In genomic region chr20:32626859-32627636, GRCh38 we compare ENCODE assay signal across 9 cellular contexts. TPM values are rescaled to one million over a fixed set of nuclear protein-coding genes. Genes with fewer than 3 reads are reported as not detected.
DNase-seq lines count a peak whose midpoint lies in the region; TF ChIP-seq lines count a peak whose summit lies in the region.
"Had no signal": no experiment of that assay in that cellular context is flagged by ENCODE, and none has a peak within 500 bp of the region (broad histone marks: within the 10 kb centered on the region; RNA-seq: fewer than 3 reads in every experiment).

No MANE protein-coding gene starts in this region.

- H3K4me1 Mint-ChIP-seq in activated naive CD8-positive, alpha-beta T cell treated with anti-CD3 and anti-CD28 coated beads for 36 hours: peaks cover 13% of the 10 kb centered on the region
- H3K4me1 Mint-ChIP-seq in nephron (peaks cover 38% of the 10 kb centered on the region), Caco-2 (ENCODE audit: low read depth, unreplicated experiment) (peaks cover 16% of the 10 kb centered on the region)

- peak overlapping the region; percentile 63 for H3K27ac Mint-ChIP-seq in activated naive CD8-positive, alpha-beta T cell treated with anti-CD3 and anti-CD28 coated beads for 36 hours
- H3K27ac Mint-ChIP-seq in nephron (peak overlapping the region; percentile 55 to 86 (median 63)), Caco-2 (ENCODE audit: unreplicated experiment) (no peak overlapping the region)

- H3K36me3 ChIP-seq in tibial nerve (no peaks in the 10 kb centered on the region), Caco-2 (ENCODE audit: control insufficient read depth, insufficient read depth, low read length) (no peaks in the 10 kb centered on the region)

- no peaks in the 10 kb centered on the region for H3K9me3 Mint-ChIP-seq in activated naive CD8-positive, alpha-beta T cell treated with anti-CD3 and anti-CD28 coated beads for 36 hours
- H3K9me3 Mint-ChIP-seq in nephron: no peaks in the 10 kb centered on the region
- no peaks in the 10 kb centered on the region for H3K9me3 Mint-ChIP-seq in Caco-2 (ENCODE audit: unreplicated experiment)

- WGBS in tibial nerve, 2 donors: 20 to 21% methylated on average over 9 to 24 of the region's 26 CpGs

- H3K4me1 ChIP-seq in tibial nerve (peaks cover 0 to 15% (median 12%) of the 10 kb centered on the region in 4 donors), Caco-2 (peaks cover 19% of the 10 kb centered on the region)

- TF ChIP-seq POLR2A in tibial nerve (IDR thresholded peaks at IDR 0.05): no peak

- H3K27me3 ChIP-seq in tibial nerve: peaks cover 0 to 38% of the 10 kb centered on the region in 2 donors
- no peaks in the 10 kb centered on the region for H3K27me3 ChIP-seq in Caco-2 (replicated peaks; ENCODE audit: control insufficient read depth, insufficient read depth, low read length)

- H3K9me3 ChIP-seq in tibial nerve (no peaks in the 10 kb centered on the region), Caco-2 (no peaks in the 10 kb centered on the region)

- TF ChIP-seq CTCF in nephron (IDR thresholded peaks at IDR 0.05; ENCODE audit: unreplicated experiment in 3 of 3) (no peak), tibial nerve (IDR thresholded peaks at IDR 0.05) (no peak), Caco-2 (IDR thresholded peaks at IDR 0.05; ENCODE audit: insufficient read depth in 1 of 2, low read depth in 1 of 2, low read length in 1 of 2, severe bottlenecking in 1 of 2, unreplicated experiment in 1 of 2) (no peak)

- CTCF ChIA-PET in Caco-2 (lab: Charles Lee): interaction anchor here (1.1 to 2.5 kb wide), 2 partner anchors 91 to 105 kb away, joined by 3 to 11 read pairs; no protein-coding TSS in a partner anchor

- TF ChIP-seq EP300 in tibial nerve (IDR thresholded peaks at IDR 0.05): no peak

- peak overlapping the region in 2 of 4 donors; percentile 2 to 7 for H3K4me3 ChIP-seq in tibial nerve
- H3K4me3 ChIP-seq in Caco-2 (ENCODE audit: low read depth, low read length): no peak overlapping the region

- intact Hi-C loops in Caco-2 (cut with micrococcal nuclease; ENCODE audit: unreplicated experiment): no loop called here

- POLR2A ChIA-PET in Caco-2 (lab: Charles Lee): no interaction called here

- H3K27me3 Mint-ChIP-seq in activated naive CD8-positive, alpha-beta T cell treated with anti-CD3 and anti-CD28 coated beads for 36 hours: no peaks in the 10 kb centered on the region
- H3K27me3 Mint-ChIP-seq in nephron (ENCODE audit: low read depth) (peaks cover 13% of the 10 kb centered on the region), Caco-2 (ENCODE audit: insufficient read depth, unreplicated experiment) (no peaks in the 10 kb centered on the region)

- DNase-seq in NCI-H2029 (lab: John Stamatoyannopoulos, UW) (peak; percentile 50), NCI-H2029 treated with DMSO at 0.1 percent for 48 hours (lab: John Stamatoyannopoulos, UW) (no peak), NCI-H1417 (lab: John Stamatoyannopoulos, UW) (peak; percentile 80 to 99 (median 98)), tibial nerve (ENCODE audit: low spot score in 2 of 2) (no peak), Caco-2 (no peak), kidney tubule cell (ENCODE audit: low spot score) (no peak)
- DNase-seq in activated naive CD8-positive, alpha-beta T cell treated with anti-CD3 and anti-CD28 coated beads for 36 hours: peak; percentile 17

- BruUV-seq in Caco-2 (replicated peaks; lab: Mats Ljungman, UMichigan): no TSS peak

- no peak overlapping the region for H3K27ac ChIP-seq in tibial nerve

- no peaks in the 10 kb centered on the region for H3K36me3 Mint-ChIP-seq in activated naive CD8-positive, alpha-beta T cell treated with anti-CD3 and anti-CD28 coated beads for 36 hours
- H3K36me3 Mint-ChIP-seq in nephron (ENCODE audit: low read depth): no peaks in the 10 kb centered on the region
- peaks cover 6% of the 10 kb centered on the region for H3K36me3 Mint-ChIP-seq in Caco-2 (ENCODE audit: insufficient read depth, unreplicated experiment)

- H3K4me3 Mint-ChIP-seq in activated naive CD8-positive, alpha-beta T cell treated with anti-CD3 and anti-CD28 coated beads for 36 hours: peak overlapping the region; percentile 45
- H3K4me3 Mint-ChIP-seq in nephron: peak overlapping the region in 1 of 3 experiments; percentile 23
- no peak overlapping the region for H3K4me3 Mint-ChIP-seq in Caco-2 (ENCODE audit: unreplicated experiment)

RNA-seq across cellular contexts. Expression of gene NOL4L, which starts 41.9 kb away (rescaled TPM):
- 10 to 100 TPM; 15.9 TPM for total RNA-seq in activated naive CD8-positive, alpha-beta T cell treated with anti-CD3 and anti-CD28 coated beads for 36 hours
- total RNA-seq in tibial nerve (10 to 100 TPM; 11.5 to 22.3 (median 19.9) TPM), Caco-2 (2022) (75.3 and 80.9 TPM in 2 replicates)

RNA-seq across cellular contexts. Expression of gene C20orf203, which starts 46.7 kb away (rescaled TPM):
- under 1 TPM in 1 of 2 experiments, not detected in 1; 0.04 TPM for total RNA-seq in activated naive CD8-positive, alpha-beta T cell treated with anti-CD3 and anti-CD28 coated beads for 36 hours
- under 1 TPM in 3 of 4 donors, not detected in 1; 0.44 to 0.60 (median 0.59) TPM for total RNA-seq in tibial nerve
- total RNA-seq in Caco-2 (2022): not detected in 2 replicates
- total RNA-seq: LHCN-M2 had no signal

Comparison
In these comparisons a context has a peak if more than half of its experiments do, and no peak if none do; other contexts are left out.
1. DNase-seq: peak in NCI-H2029 (single experiment), NCI-H1417 (3 of 3) and activated naive CD8-positive, alpha-beta T cell treated with anti-CD3 and anti-CD28 coated beads for 36 hours (single experiment); none in NCI-H2029 treated with DMSO at 0.1 percent for 48 hours (single experiment), tibial nerve (0 of 2), Caco-2 (0 of 2) and kidney tubule cell (single experiment).